19 cellular contexts compared by ENCODE assay signal in the genomic region with DNA sequence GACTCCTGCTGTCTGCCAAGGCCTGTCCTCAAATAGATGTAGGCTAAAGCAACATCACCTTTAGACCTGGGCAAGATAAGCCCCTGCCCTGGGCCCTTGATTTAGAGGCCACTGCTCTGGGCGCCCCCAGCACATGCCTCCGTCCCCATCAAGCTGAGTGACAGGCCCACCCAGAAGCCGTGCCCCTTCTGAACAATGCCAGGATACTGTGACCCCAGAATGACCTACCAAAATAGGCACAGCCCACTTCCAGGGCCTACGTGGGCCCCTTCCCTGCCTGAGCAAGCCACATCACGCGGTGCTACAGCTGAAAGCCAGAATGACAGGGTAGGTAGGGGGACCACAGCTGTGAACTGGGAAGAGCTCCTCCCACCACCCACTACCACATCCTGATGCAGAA. TPM values are rescaled to one million over a fixed set of nuclear protein-coding genes. Genes with fewer than 3 reads are reported as not detected.
DNase-seq lines count a peak whose midpoint lies in the region; ATAC-seq, FAIRE-seq and TF ChIP-seq lines count a peak whose summit lies in the region.
"Had no signal": no experiment of that assay in that cellular context is flagged by ENCODE, and none has a peak within 500 bp of the region (broad histone marks: within the 10 kb centered on the region; RNA-seq: fewer than 3 reads in every experiment).

No MANE protein-coding gene starts in this region.

- no peaks in the 10 kb centered on the region for H3K36me3 ChIP-seq in IMR-90 (ENCODE audit: control insufficient read depth, insufficient read depth, low read length)
- no peaks in the 10 kb centered on the region for H3K36me3 ChIP-seq in HepG2 (replicated peaks in 1 of 2; ENCODE audit: control insufficient read depth in 1 of 2, insufficient read depth in 2 of 2, low read length in 2 of 2)
- H3K36me3 ChIP-seq: BLaER1 treated with 17β-estradiol and CSF1 and Interleukin-3, amounts not matched to agents 10 nM and 100 nM had no signal

- H2AFZ ChIP-seq in IMR-90 (replicated peaks; ENCODE audit: low read length, poor library complexity) (peak overlapping the region; percentile 61), HepG2 (ENCODE audit: low read length) (no peak overlapping the region)

- H2AK9ac ChIP-seq in IMR-90 (replicated peaks; ENCODE audit: low read depth, low read length, poor library complexity) = no peak overlapping the region

- no peaks in the 10 kb centered on the region for H3K27me3 Mint-ChIP-seq in progenitor cell of endocrine pancreas

- H3K4me1 ChIP-seq in IMR-90 (ENCODE audit: control insufficient read depth, insufficient read depth, low read length) (no peaks in the 10 kb centered on the region), HepG2 (ENCODE audit: insufficient read depth, low read length) (peaks cover 7% of the 10 kb centered on the region; the same call in 1 of the 2 replicates)
- H3K4me1 ChIP-seq: BLaER1 treated with 17β-estradiol and CSF1 and Interleukin-3, amounts not matched to agents 10 nM and 100 nM had no signal

- DNase-seq in IMR-90 (no peak), HepG2 (ENCODE audit: low spot score) (no peak), progenitor cell of endocrine pancreas (ENCODE audit: low spot score, unreplicated experiment) (no peak), dermis blood vessel endothelial cell (no peak)
- DNase-seq in activated T-cell treated with anti-CD3 and anti-CD28 coated beads, Interleukin-2, amount 50 U/mL, for 48 hours = no peak
- DNase-seq in activated T-cell treated with anti-CD3 and anti-CD28 coated beads, Interleukin-2, amount 50 U/mL, for 1 hour = no peak
- DNase-seq: ACHN; CD4-positive, CD25-positive, alpha-beta regulatory T cell; DMS53; GOT3; HCEC 1CT; HFFc6 had no signal

- H2AK5ac ChIP-seq in IMR-90 (ENCODE audit: low read depth, low read length) = no peak overlapping the region

- peak overlapping the region; percentile 62 for H3K27ac Mint-ChIP-seq in progenitor cell of endocrine pancreas
- H3K27ac Mint-ChIP-seq: CD4-positive, CD25-positive, alpha-beta regulatory T cell; HFFc6 had no signal

- in situ Hi-C loops in IMR-90 (cut with MboI; ENCODE audit: low sequenced_read_pairs) (no loop called here), HepG2 (cut with HindIII; ENCODE audit: extremely low pct_ligation_motif_present, low pct_unique_long_range_greater_than_20kb) (no loop called here)

- ATAC-seq in IMR-90 (ENCODE audit: low read depth) (no peak), HepG2 (peak; percentile 65), GM18505 (IDR thresholded peaks at IDR 0.05; ENCODE audit: unreplicated experiment) (no peak)

- H3K9me3 Mint-ChIP-seq in progenitor cell of endocrine pancreas (ENCODE audit: low read depth) = no peaks in the 10 kb centered on the region
- H3K9me3 Mint-ChIP-seq: HFFc6 had no signal

- no peaks in the 10 kb centered on the region for H3K9me1 ChIP-seq in IMR-90 (ENCODE audit: insufficient read depth, low read length)

- H3K4me2 ChIP-seq in IMR-90 (ENCODE audit: low read depth, low read length) (no peak overlapping the region), HepG2 (ENCODE audit: low read depth, low read length) (no peak overlapping the region)
- H3K4me2 ChIP-seq: BLaER1 treated with 17β-estradiol and CSF1 and Interleukin-3, amounts not matched to agents 10 nM and 100 nM had no signal

- H4K8ac ChIP-seq in IMR-90 (ENCODE audit: low read depth in 2 of 2, low read length in 2 of 2) = no peak overlapping the region

- H3K23ac ChIP-seq in IMR-90 (ENCODE audit: low read depth, low read length) = no peak overlapping the region

- intact Hi-C loops in IMR-90 (cut with micrococcal nuclease) (no loop called here), HepG2 (cut with micrococcal nuclease; ENCODE audit: unreplicated experiment) (no loop called here)

- CTCF ChIA-PET in IMR-90 (lab: Yijun Ruan, JAX) (interaction anchor here (0.7 kb wide), 1 partner anchor 322 kb away, joined by 3 read pairs; no protein-coding TSS in a partner anchor), HepG2 (lab: Yijun Ruan, JAX; ENCODE audit: low intra/inter-chr PET ratio, low total read pairs) (no interaction called here)

- dilution Hi-C loops in IMR-90 (cut with HindIII; ENCODE audit: low sequenced_read_pairs, unreplicated experiment) = no loop called here

- H3K4ac ChIP-seq in IMR-90 (ENCODE audit: low read depth, low read length) = no peak overlapping the region

- H3K4me3 ChIP-seq in IMR-90 (ENCODE audit: insufficient read depth, low read depth, low read length) (no peak overlapping the region), HepG2 (replicated peaks in 1 of 3; ENCODE audit: insufficient read depth in 1 of 3, low read depth in 2 of 3, low read length in 3 of 3) (no peak overlapping the region)
- H3K4me3 ChIP-seq: BLaER1 treated with 17β-estradiol and CSF1 and Interleukin-3, amounts not matched to agents 10 nM and 100 nM; K562 had no signal

- H2BK5ac ChIP-seq in IMR-90 (ENCODE audit: low read depth, low read length, poor library complexity, severe bottlenecking) = no peak overlapping the region

- WGBS in IMR-90 (ENCODE audit: extremely low coverage in 2 of 2, insufficient read length in 1 of 2), 2 experiments = no CpG with 5 or more reads among the region's 6 CpGs
- no CpG with 5 or more reads among the region's 6 CpGs for WGBS in HepG2 (ENCODE audit: low lambda C conversion rate)

- H2BK120ac ChIP-seq in IMR-90 (ENCODE audit: low read depth, low read length) = no peak overlapping the region

- TF ChIP-seq POLR2A in IMR-90 (IDR thresholded peaks at IDR 0.05; ENCODE audit: low read depth, low read length) (no peak), HepG2 (IDR thresholded peaks at IDR 0.05; ENCODE audit: insufficient read depth in 1 of 2, low read depth in 2 of 2, low read length in 2 of 2) (no peak), GM18505 (IDR thresholded peaks at IDR 0.05; ENCODE audit: borderline replicate concordance, extremely low read depth, insufficient read depth, insufficient read length) (no peak)

- TF ChIP-seq RAD21 in IMR-90 (IDR thresholded peaks at IDR 0.05; ENCODE audit: low read length) (no peak), HepG2 (CRISPR knock-in tag; IDR thresholded peaks at IDR 0.05) (no peak)

- H3K9me3 ChIP-seq in IMR-90 (ENCODE audit: control insufficient read depth, insufficient read depth, low read length) (no peaks in the 10 kb centered on the region), HepG2 (ENCODE audit: low read length) (no peaks in the 10 kb centered on the region)
- H3K9me3 ChIP-seq: BLaER1 treated with 17β-estradiol and CSF1 and Interleukin-3, amounts not matched to agents 10 nM and 100 nM had no signal

- TF ChIP-seq EP300 in HepG2 (IDR thresholded peaks at IDR 0.05; ENCODE audit: low read depth in 2 of 2, low read length in 2 of 2) (no peak), HepG2 (CRISPR knock-in tag; IDR thresholded peaks at IDR 0.05; ENCODE audit: borderline replicate concordance) (no peak)

- no peak overlapping the region for H4K91ac ChIP-seq in IMR-90 (ENCODE audit: insufficient read depth, low read depth, low read length)

- no peak for FAIRE-seq in HepG2 (lab: Jason Lieb, UNC)
- FAIRE-seq: GM18507, HTR-8/SVneo, K562 had no signal

- H3K18ac ChIP-seq in IMR-90 (ENCODE audit: low read depth, low read length) = no peak overlapping the region

- no peaks in the 10 kb centered on the region for H3K79me2 ChIP-seq in HepG2 (ENCODE audit: insufficient read depth, low read length)

- BruUV-seq in IMR-90 (replicated peaks; lab: Mats Ljungman, UMichigan) (no TSS peak), HepG2 (replicated peaks; lab: Mats Ljungman, UMichigan) (no TSS peak)

- no peak overlapping the region for H3K9ac ChIP-seq in IMR-90 (ENCODE audit: low read depth, low read length)
- no peak overlapping the region for H3K9ac ChIP-seq in HepG2 (ENCODE audit: insufficient read depth, low read depth, low read length)
- H3K9ac ChIP-seq: BLaER1 treated with 17β-estradiol and CSF1 and Interleukin-3, amounts not matched to agents 10 nM and 100 nM had no signal

- POLR2A ChIA-PET in IMR-90 (lab: Charles Lee; ENCODE audit: unreplicated experiment) = no interaction called here
- POLR2A ChIA-PET in HepG2 (lab: Yijun Ruan, JAX) = interaction anchor here (1.3 kb wide), 1 partner anchor 14 kb away, joined by 3 read pairs; no protein-coding TSS in a partner anchor

- no peaks in the 10 kb centered on the region for H4K20me1 ChIP-seq in IMR-90 (ENCODE audit: insufficient read depth, low read length)
- no peaks in the 10 kb centered on the region for H4K20me1 ChIP-seq in HepG2 (ENCODE audit: insufficient read depth, low read length)
- H4K20me1 ChIP-seq: BLaER1 treated with 17β-estradiol and CSF1 and Interleukin-3, amounts not matched to agents 10 nM and 100 nM had no signal

- H3K36me3 Mint-ChIP-seq in progenitor cell of endocrine pancreas (ENCODE audit: insufficient read depth) = no peaks in the 10 kb centered on the region
- H3K36me3 Mint-ChIP-seq: CD4-positive, CD25-positive, alpha-beta regulatory T cell had no signal

- no peak overlapping the region for H2BK15ac ChIP-seq in IMR-90 (ENCODE audit: low read depth, low read length)

- H2BK20ac ChIP-seq in IMR-90 (ENCODE audit: low read depth, low read length) = no peak overlapping the region

- no peak overlapping the region for H3K56ac ChIP-seq in IMR-90 (ENCODE audit: extremely low read depth, insufficient read depth, low read length)

- no peak overlapping the region for H3K14ac ChIP-seq in IMR-90 (replicated peaks; ENCODE audit: low read depth, low read length)

- no peaks in the 10 kb centered on the region for H3K79me1 ChIP-seq in IMR-90 (ENCODE audit: low read depth in 1 of 2, low read length in 2 of 2)

- H3K4me3 Mint-ChIP-seq in progenitor cell of endocrine pancreas (ENCODE audit: low read depth) = no peak overlapping the region
- H3K4me3 Mint-ChIP-seq: CD4-positive, CD25-positive, alpha-beta regulatory T cell; HFFc6 had no signal

- H3K4me1 Mint-ChIP-seq in progenitor cell of endocrine pancreas (ENCODE audit: low read depth) = peaks cover 12% of the 10 kb centered on the region
- H3K4me1 Mint-ChIP-seq: CD4-positive, CD25-positive, alpha-beta regulatory T cell had no signal

- H3K27ac ChIP-seq in IMR-90 (ENCODE audit: insufficient read depth, low read length) (no peak overlapping the region), HepG2 (ENCODE audit: extremely low read length, insufficient read depth, low read length) (no peak overlapping the region)
- H3K27ac ChIP-seq: BLaER1 treated with 17β-estradiol and CSF1 and Interleukin-3, amounts not matched to agents 10 nM and 100 nM had no signal

- H4K5ac ChIP-seq in IMR-90 (ENCODE audit: low read depth, low read length) = no peak overlapping the region

- TF ChIP-seq CTCF in IMR-90 (conservative IDR thresholded peaks at IDR 0.05; ENCODE audit: low read depth, low read length) = no peak
- no peak for TF ChIP-seq CTCF in HepG2 (CRISPR knock-in tag; IDR thresholded peaks at IDR 0.05)
- TF ChIP-seq CTCF in progenitor cell of endocrine pancreas (IDR thresholded peaks at IDR 0.05; ENCODE audit: unreplicated experiment) = no peak

- H3K27me3 ChIP-seq in IMR-90 (ENCODE audit: control insufficient read depth, insufficient read depth, low read length) = no peaks in the 10 kb centered on the region
- no peaks in the 10 kb centered on the region for H3K27me3 ChIP-seq in HepG2 (ENCODE audit: control insufficient read depth in 1 of 2, insufficient read depth in 2 of 2, low read length in 2 of 2)
- H3K27me3 ChIP-seq: BLaER1 treated with 17β-estradiol and CSF1 and Interleukin-3, amounts not matched to agents 10 nM and 100 nM had no signal

RNA-seq across cellular contexts. Expression of gene BECN2, which starts 24.7 kb away (rescaled TPM):
- total RNA-seq in IMR-90 (2012; rRNA removed) (not detected in 2 replicates), HepG2 (2016; rRNA removed; fragmentation: Illumina TruSeq; extraction: Trizol) (not detected in 2 replicates), progenitor cell of endocrine pancreas (not detected in 2 replicates), dermis blood vessel endothelial cell (not detected in 2 replicates)
- polyA plus RNA-seq in IMR-90 (2012; rRNA removed) (not detected in 2 replicates), HepG2 (2011; rRNA removed) (0.07 TPM in 1 of 2 replicates, not detected in the other)
- not detected in 2 replicates for polyA plus RNA-seq in IMR-90 (2012; cell fraction: cytosol; rRNA removed)
- not detected in 2 replicates for polyA plus RNA-seq in IMR-90 (2012; cell fraction: nucleus; rRNA removed; ENCODE audit: low replicate concordance)
- not detected in 2 replicates for total RNA-seq in HepG2 (2016; cell fraction: cytosol; rRNA removed; fragmentation: Illumina TruSeq; extraction: Trizol; ENCODE audit: low read depth)
- total RNA-seq in HepG2 (2016; cell fraction: insoluble cytoplasmic fraction; rRNA removed; fragmentation: Illumina TruSeq; extraction: Trizol) = not detected in 2 replicates
- not detected in 2 replicates for total RNA-seq in HepG2 (2016; cell fraction: membrane; rRNA removed; fragmentation: Illumina TruSeq; extraction: Trizol)
- total RNA-seq in HepG2 (2016; cell fraction: nucleus; rRNA removed; fragmentation: Illumina TruSeq; extraction: Trizol) = not detected in 2 replicates
- not detected in 2 replicates for polyA plus RNA-seq in HepG2 (2011; cell fraction: cytosol; rRNA removed)
- polyA plus RNA-seq in HepG2 (2011; cell fraction: nucleus; rRNA removed) = not detected in 2 replicates
- not detected in 2 replicates for polyA plus RNA-seq in HepG2 (2012)
- polyA plus RNA-seq in HepG2 (2016; cell fraction: cytosol; fragmentation: Illumina TruSeq; extraction: Trizol; ENCODE audit: low read depth) = not detected in 2 replicates
- not detected in 2 replicates for polyA plus RNA-seq in HepG2 (2016; cell fraction: insoluble cytoplasmic fraction; fragmentation: Illumina TruSeq; extraction: Trizol; ENCODE audit: low read depth)
- not detected in 2 replicates for polyA plus RNA-seq in HepG2 (2016; cell fraction: membrane; fragmentation: Illumina TruSeq; extraction: Trizol; ENCODE audit: low read depth)
- not detected in 2 replicates for polyA plus RNA-seq in HepG2 (2016; cell fraction: nucleus; fragmentation: Illumina TruSeq; extraction: Trizol; ENCODE audit: insufficient read depth, low read depth)
- polyA minus RNA-seq in HepG2 (2011; rRNA and poly(A)+ RNA removed; ENCODE audit: low replicate concordance) = 0.19 TPM in 1 of 2 replicates, not detected in the other
- not detected in 2 replicates for polyA minus RNA-seq in HepG2 (2011; cell fraction: cytosol; rRNA and poly(A)+ RNA removed)
- polyA minus RNA-seq in HepG2 (2011; cell fraction: nucleus; rRNA and poly(A)+ RNA removed) = not detected in 2 replicates
- total RNA-seq: A172; CD4-positive, CD25-positive, alpha-beta regulatory T cell; Daoy; HFFc6; K562 had no signal
- polyA plus RNA-seq: CD4-positive, CD25-positive, alpha-beta regulatory T cell; K562 had no signal
